6 cellular contexts compared by ENCODE assay signal in genomic region chr4:675036-675804, GRCh38. TPM values are rescaled to one million over a fixed set of nuclear protein-coding genes. Genes with fewer than 3 reads are reported as not detected.
DNase-seq lines count a peak whose midpoint lies in the region; TF ChIP-seq lines count a peak whose summit lies in the region.

No MANE protein-coding gene starts in this region.

- peaks cover 28% of the 10 kb centered on the region for H3K36me3 Mint-ChIP-seq in activated naive CD4-positive, alpha-beta T cell treated with anti-CD3 and anti-CD28 coated beads, Interleukin-2, amount 10 ng/mL, durations not matched to agents 7 days and 5 days

- intact Hi-C loops in ascending aorta (cut with DNase I): loop anchor here (2.0 to 10.0 kb wide), 2 partner anchors 258 to 1040 kb away; partner anchors contain the start of genes GAK, SLBP and TMEM175

- H3K27ac Mint-ChIP-seq in activated naive CD4-positive, alpha-beta T cell treated with anti-CD3 and anti-CD28 coated beads, Interleukin-2, amount 10 ng/mL, durations not matched to agents 7 days and 5 days: peak overlapping the region; percentile 89

- H3K9me3 ChIP-seq in ascending aorta (no peaks in the 10 kb centered on the region), muscle layer of duodenum (ENCODE audit: control insufficient read depth in 1 of 2, low read length in 2 of 2) (no peaks in the 10 kb centered on the region)

- peaks cover 18 to 20% of the 10 kb centered on the region in 2 donors for H3K36me3 ChIP-seq in ascending aorta
- peaks cover 15 to 19% of the 10 kb centered on the region in 2 donors for H3K36me3 ChIP-seq in muscle layer of duodenum (ENCODE audit: control insufficient read depth in 1 of 2, insufficient read depth in 2 of 2, low read length in 2 of 2)

- no peak for TF ChIP-seq CTCF in ascending aorta (IDR thresholded peaks at IDR 0.05)

- H3K27ac ChIP-seq in ascending aorta (peak overlapping the region; percentile 92), muscle layer of duodenum (ENCODE audit: low read length) (peak overlapping the region; percentile 90)

- peaks cover under 1% of the 10 kb centered on the region for H3K27me3 ChIP-seq in ascending aorta
- H3K27me3 ChIP-seq in muscle layer of duodenum (ENCODE audit: low read depth, low read length): no peaks in the 10 kb centered on the region

- peaks cover 9 to 15% of the 10 kb centered on the region in 2 donors for H3K4me1 ChIP-seq in ascending aorta
- peaks cover 12 to 22% of the 10 kb centered on the region in 2 donors for H3K4me1 ChIP-seq in muscle layer of duodenum (ENCODE audit: control insufficient read depth in 1 of 2, insufficient read depth in 2 of 2, low read length in 2 of 2)

- peak overlapping the region; percentile 68 to 92 for H3K4me3 ChIP-seq in ascending aorta
- H3K4me3 ChIP-seq in muscle layer of duodenum (ENCODE audit: low read depth in 1 of 2, low read length in 2 of 2): peak overlapping the region; percentile 74 to 95

- H3K4me1 Mint-ChIP-seq in activated naive CD4-positive, alpha-beta T cell treated with anti-CD3 and anti-CD28 coated beads, Interleukin-2, amount 10 ng/mL, durations not matched to agents 7 days and 5 days: peaks cover 14% of the 10 kb centered on the region

- DNase-seq in activated naive CD4-positive, alpha-beta T cell treated with anti-CD3 and anti-CD28 coated beads, Interleukin-2, amount 10 ng/mL, durations not matched to agents 7 days and 5 days: no peak
- DNase-seq in activated naive CD4-positive, alpha-beta T cell (lab: John Stamatoyannopoulos, UW): no peak
- DNase-seq in ascending aorta (ENCODE audit: low spot score in 2 of 2): no peak
- no peak for DNase-seq in mucosa of gallbladder (ENCODE audit: low spot score)
- DNase-seq in NCI-H748 treated with DMSO at 0.1 percent for 48 hours (lab: John Stamatoyannopoulos, UW): no peak

- H3K27me3 Mint-ChIP-seq in activated naive CD4-positive, alpha-beta T cell treated with anti-CD3 and anti-CD28 coated beads, Interleukin-2, amount 10 ng/mL, durations not matched to agents 7 days and 5 days: peaks cover 10% of the 10 kb centered on the region

- H3K4me3 Mint-ChIP-seq in activated naive CD4-positive, alpha-beta T cell treated with anti-CD3 and anti-CD28 coated beads, Interleukin-2, amount 10 ng/mL, durations not matched to agents 7 days and 5 days: peak overlapping the region; percentile 85

- H3K9me3 Mint-ChIP-seq in activated naive CD4-positive, alpha-beta T cell treated with anti-CD3 and anti-CD28 coated beads, Interleukin-2, amount 10 ng/mL, durations not matched to agents 7 days and 5 days: no peaks in the 10 kb centered on the region

- CTCF ChIA-PET in activated naive CD4-positive, alpha-beta T cell treated with anti-CD3 and anti-CD28 coated beads, Interleukin-2, amount 10 ng/mL, durations not matched to agents 7 days and 5 days (lab: Charles Lee): interaction anchor here (2.9 kb wide), 1 partner anchor 9 kb away, joined by 18 read pairs; no protein-coding TSS in a partner anchor

RNA-seq across cellular contexts. Expression of gene MYL5, which starts 0.9 kb away (rescaled TPM):
- 1.1 TPM for total RNA-seq in ascending aorta
- total RNA-seq in mucosa of gallbladder: 17.8 TPM

RNA-seq across cellular contexts. Expression of gene ATP5ME, which starts 1.1 kb away (rescaled TPM):
- total RNA-seq in ascending aorta: not detected
- 252 TPM for total RNA-seq in mucosa of gallbladder

RNA-seq across cellular contexts. Expression of gene SLC49A3, which starts 13.7 kb away (rescaled TPM):
- 17.7 TPM for total RNA-seq in ascending aorta
- 13.9 TPM for total RNA-seq in mucosa of gallbladder

RNA-seq across cellular contexts. Expression of gene PCGF3, which starts 30.4 kb away (rescaled TPM):
- total RNA-seq in ascending aorta (124 TPM), mucosa of gallbladder (60.6 TPM)

RNA-seq across cellular contexts. Expression of gene PDE6B, which starts 49.8 kb away (rescaled TPM):
- total RNA-seq in ascending aorta (not detected), mucosa of gallbladder (8.6 TPM)

Comparison
In these comparisons a context has a peak if more than half of its experiments do, and no peak if none do; other contexts are left out.
1. RNA of gene ATP5ME, which starts 1.1 kb away (total RNA-seq): 252 TPM in mucosa of gallbladder (single experiment); not detected in ascending aorta (single experiment); every median in the first group is over 100 times any median in the second.